In the genomic region with DNA sequence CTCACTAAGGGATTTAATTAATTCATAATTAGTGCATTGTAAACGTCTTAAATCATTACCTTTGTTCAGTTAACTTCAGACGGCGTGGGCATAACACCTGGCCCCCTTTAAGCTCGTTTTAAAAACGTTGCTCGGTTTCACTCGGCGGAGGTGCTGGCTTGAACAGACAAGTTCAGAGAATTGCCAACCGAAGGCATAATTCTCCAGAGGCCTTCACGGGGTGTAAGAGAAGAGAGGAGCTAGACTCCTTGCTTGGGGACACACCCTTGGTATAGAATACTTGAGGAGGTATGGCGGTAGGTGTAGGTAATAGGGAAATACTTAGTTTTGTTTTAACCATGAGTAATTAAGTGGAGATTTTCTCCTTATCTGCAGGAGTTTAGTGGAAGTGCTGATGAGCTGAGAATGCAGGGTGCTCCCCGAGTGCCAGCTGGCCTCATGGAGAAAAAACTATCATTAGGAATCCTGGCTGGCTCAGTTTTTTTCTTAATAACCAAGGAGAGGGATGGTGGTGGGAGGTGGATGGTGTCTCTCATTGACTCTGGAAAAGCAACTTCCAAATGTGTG, we compare ENCODE assay signal across 8 cellular contexts. TPM values are rescaled to one million over a fixed set of nuclear protein-coding genes. Genes with fewer than 3 reads are reported as not detected.
DNase-seq lines count a peak whose midpoint lies in the region; ATAC-seq, FAIRE-seq and TF ChIP-seq lines count a peak whose summit lies in the region.

No MANE protein-coding gene starts in this region.

- in situ Hi-C loops in HepG2 (cut with HindIII; ENCODE audit: extremely low pct_ligation_motif_present, low pct_unique_long_range_greater_than_20kb) = no loop called here

- H3K9ac ChIP-seq in HepG2 (ENCODE audit: insufficient read depth, low read depth, low read length) = peak overlapping the region; percentile 67; the same call in 1 of the 2 replicates

- BruUV-seq in HepG2 (replicated peaks; lab: Mats Ljungman, UMichigan) = no TSS peak

- intact Hi-C loops in HepG2 (cut with micrococcal nuclease; ENCODE audit: unreplicated experiment) = loop anchor here (10.0 kb wide), 1 partner anchor 93 kb away; no protein-coding TSS in a partner anchor
- intact Hi-C loops in right lobe of liver (cut with DNase I) = no loop called here
- intact Hi-C loops in body of pancreas (cut with DNase I) = no loop called here
- intact Hi-C loops in uterus (cut with DNase I; ENCODE audit: low total_unique reads) = no loop called here

- peaks cover 23% of the 10 kb centered on the region for H3K4me1 ChIP-seq in HepG2 (ENCODE audit: insufficient read depth, low read length)
- H3K4me1 ChIP-seq in right lobe of liver = peaks cover 0 to 6% (median 3%) of the 10 kb centered on the region in 4 donors
- no peaks in the 10 kb centered on the region for H3K4me1 ChIP-seq in body of pancreas
- H3K4me1 ChIP-seq in uterus = no peaks in the 10 kb centered on the region

- no peak for TF ChIP-seq CTCF in HepG2 (CRISPR knock-in tag; IDR thresholded peaks at IDR 0.05)
- no peak for TF ChIP-seq CTCF in right lobe of liver (IDR thresholded peaks at IDR 0.05)
- TF ChIP-seq CTCF in body of pancreas (IDR thresholded peaks at IDR 0.05) = no peak
- no peak for TF ChIP-seq CTCF in uterus (IDR thresholded peaks at IDR 0.05)

- TF ChIP-seq POLR2A in HepG2 (IDR thresholded peaks at IDR 0.05; ENCODE audit: insufficient read depth in 1 of 2, low read depth in 2 of 2, low read length in 2 of 2) (no peak), right lobe of liver (IDR thresholded peaks at IDR 0.05) (no peak), body of pancreas (IDR thresholded peaks at IDR 0.05) (no peak), uterus (IDR thresholded peaks at IDR 0.05) (no peak)

- 6% methylated on average over 12 of the region's 12 CpGs for WGBS in HepG2 (ENCODE audit: low lambda C conversion rate)
- WGBS in right lobe of liver (ENCODE audit: insufficient coverage, low coverage, low lambda C conversion rate, missing lambda C conversion rate) = 25% methylated on average over 12 of the region's 12 CpGs
- 12 to 13% methylated on average over 12 of the region's 12 CpGs for WGBS in body of pancreas, 2 donors

- ATAC-seq in HepG2 = peak; percentile 8; the same call in 1 of the 3 replicates
- no peak for ATAC-seq in right lobe of liver
- ATAC-seq in body of pancreas = peak; percentile 22
- no peak for ATAC-seq in HG03159 (IDR thresholded peaks at IDR 0.05; ENCODE audit: unreplicated experiment)

- FAIRE-seq in HepG2 (lab: Jason Lieb, UNC) = no peak

- no peaks in the 10 kb centered on the region for H3K9me3 ChIP-seq in HepG2 (ENCODE audit: low read length)
- no peaks in the 10 kb centered on the region for H3K9me3 ChIP-seq in right lobe of liver
- no peaks in the 10 kb centered on the region for H3K9me3 ChIP-seq in body of pancreas
- H3K9me3 ChIP-seq in uterus = no peaks in the 10 kb centered on the region

- no peak for TF ChIP-seq EP300 in HepG2 (IDR thresholded peaks at IDR 0.05; ENCODE audit: low read depth in 2 of 2, low read length in 2 of 2)
- no peak for TF ChIP-seq EP300 in HepG2 (CRISPR knock-in tag; IDR thresholded peaks at IDR 0.05; ENCODE audit: borderline replicate concordance)

- peak overlapping the region; percentile 80 to 84 (median 80) for H3K4me3 ChIP-seq in HepG2 (replicated peaks in 1 of 3; ENCODE audit: insufficient read depth in 1 of 3, low read depth in 2 of 3, low read length in 3 of 3)
- H3K4me3 ChIP-seq in right lobe of liver = peak overlapping the region in 1 of 3 donors; percentile 56
- H3K4me3 ChIP-seq in body of pancreas = peak overlapping the region; percentile 86 to 97
- H3K4me3 ChIP-seq in uterus = peak overlapping the region; percentile 45 to 66

- H3K79me2 ChIP-seq in HepG2 (ENCODE audit: insufficient read depth, low read length) = no peaks in the 10 kb centered on the region

- peak overlapping the region; percentile 27 for H2AFZ ChIP-seq in HepG2 (ENCODE audit: low read length)

- no peaks in the 10 kb centered on the region for H4K20me1 ChIP-seq in HepG2 (ENCODE audit: insufficient read depth, low read length)

- no peak for TF ChIP-seq RAD21 in HepG2 (CRISPR knock-in tag; IDR thresholded peaks at IDR 0.05)

- H3K27me3 ChIP-seq in HepG2 (ENCODE audit: control insufficient read depth in 1 of 2, insufficient read depth in 2 of 2, low read length in 2 of 2) (no peaks in the 10 kb centered on the region; a peak in 1 of 5 replicates), right lobe of liver (peaks cover 0 to 5% of the 10 kb centered on the region in 2 donors), body of pancreas (no peaks in the 10 kb centered on the region), uterus (no peaks in the 10 kb centered on the region)

- H3K4me2 ChIP-seq in HepG2 (ENCODE audit: low read depth, low read length) = peak overlapping the region; percentile 89

- POLR2A ChIA-PET in HepG2 (lab: Yijun Ruan, JAX) = no interaction called here

- DNase-seq in HepG2 (ENCODE audit: low spot score) = no peak
- no peak for DNase-seq in right lobe of liver
- peak in 1 of 4 donors; percentile 9 for DNase-seq in body of pancreas
- peak; percentile 15 to 17 for DNase-seq in lung microvascular endothelial cell (ENCODE audit: low read depth in 2 of 2)
- no peak for DNase-seq in uterus
- no peak for DNase-seq in MV-4-11 (lab: John Stamatoyannopoulos, UW)
- DNase-seq in inferior parietal cortex (ENCODE audit: extremely low spot score) = no peak

- CTCF ChIA-PET in HepG2 (lab: Yijun Ruan, JAX; ENCODE audit: low intra/inter-chr PET ratio, low total read pairs) = no interaction called here

- H3K27ac ChIP-seq in HepG2 (ENCODE audit: extremely low read length, insufficient read depth, low read length) (no peak overlapping the region), right lobe of liver (no peak overlapping the region), body of pancreas (peak overlapping the region in 1 of 4 donors; percentile 58), uterus (peak overlapping the region in 1 of 2 donors; percentile 34)

- H3K36me3 ChIP-seq in HepG2 (replicated peaks in 1 of 2; ENCODE audit: control insufficient read depth in 1 of 2, insufficient read depth in 2 of 2, low read length in 2 of 2) (no peaks in the 10 kb centered on the region), right lobe of liver (no peaks in the 10 kb centered on the region), body of pancreas (replicated peaks in 1 of 2; ENCODE audit: insufficient read depth in 1 of 2, low read depth in 2 of 2) (no peaks in the 10 kb centered on the region), uterus (no peaks in the 10 kb centered on the region)

RNA-seq across cellular contexts. Expression of a gene that starts 0.9 kb away (rescaled TPM):
- total RNA-seq in HepG2 (2016; rRNA removed; fragmentation: Illumina TruSeq; extraction: Trizol) (1.2 and 1.8 TPM in 2 replicates), right lobe of liver (under 1 TPM; 0.06 to 0.43 (median 0.31) TPM), body of pancreas (1 to 10 TPM; 5.3 to 6.7 TPM), lung microvascular endothelial cell (7.8 and 8.9 TPM in 2 replicates), uterus (10 to 100 TPM in 3 of 4 donors, not detected in 1; 10.2 to 24.3 (median 14.1) TPM)
- 0.51 and 0.62 TPM in 2 replicates for total RNA-seq in HepG2 (2016; cell fraction: cytosol; rRNA removed; fragmentation: Illumina TruSeq; extraction: Trizol; ENCODE audit: low read depth)
- 1.4 and 2.4 TPM in 2 replicates for total RNA-seq in HepG2 (2016; cell fraction: insoluble cytoplasmic fraction; rRNA removed; fragmentation: Illumina TruSeq; extraction: Trizol)
- total RNA-seq in HepG2 (2016; cell fraction: membrane; rRNA removed; fragmentation: Illumina TruSeq; extraction: Trizol) = 0.52 and 0.71 TPM in 2 replicates
- total RNA-seq in HepG2 (2016; cell fraction: nucleus; rRNA removed; fragmentation: Illumina TruSeq; extraction: Trizol) = 3.6 and 6.6 TPM in 2 replicates
- polyA plus RNA-seq in HepG2 (2011; rRNA removed) = 5.0 and 6.9 TPM in 2 replicates
- 2.6 and 3.1 TPM in 2 replicates for polyA plus RNA-seq in HepG2 (2011; cell fraction: cytosol; rRNA removed)
- polyA plus RNA-seq in HepG2 (2011; cell fraction: nucleus; rRNA removed) = 24.9 and 28.2 TPM in 2 replicates
- polyA plus RNA-seq in HepG2 (2012) = 2.4 and 2.6 TPM in 2 replicates
- polyA plus RNA-seq in HepG2 (2016; cell fraction: cytosol; fragmentation: Illumina TruSeq; extraction: Trizol; ENCODE audit: low read depth) = 0.12 and 0.20 TPM in 2 replicates
- polyA plus RNA-seq in HepG2 (2016; cell fraction: insoluble cytoplasmic fraction; fragmentation: Illumina TruSeq; extraction: Trizol; ENCODE audit: low read depth) = 0.68 and 1.2 TPM in 2 replicates
- 0.18 and 0.23 TPM in 2 replicates for polyA plus RNA-seq in HepG2 (2016; cell fraction: membrane; fragmentation: Illumina TruSeq; extraction: Trizol; ENCODE audit: low read depth)
- 2.5 and 3.8 TPM in 2 replicates for polyA plus RNA-seq in HepG2 (2016; cell fraction: nucleus; fragmentation: Illumina TruSeq; extraction: Trizol; ENCODE audit: insufficient read depth, low read depth)
- 6.3 and 7.9 TPM in 2 replicates for polyA minus RNA-seq in HepG2 (2011; rRNA and poly(A)+ RNA removed; ENCODE audit: low replicate concordance)
- 1.4 and 1.9 TPM in 2 replicates for polyA minus RNA-seq in HepG2 (2011; cell fraction: cytosol; rRNA and poly(A)+ RNA removed)
- 11.6 and 15.0 TPM in 2 replicates for polyA minus RNA-seq in HepG2 (2011; cell fraction: nucleus; rRNA and poly(A)+ RNA removed)

RNA-seq across cellular contexts. Expression of a gene that starts 59.6 kb away (rescaled TPM):
- total RNA-seq in HepG2 (2016; rRNA removed; fragmentation: Illumina TruSeq; extraction: Trizol) = not detected in 2 replicates
- total RNA-seq in HepG2 (2016; cell fraction: cytosol; rRNA removed; fragmentation: Illumina TruSeq; extraction: Trizol; ENCODE audit: low read depth) = not detected in 2 replicates
- total RNA-seq in HepG2 (2016; cell fraction: insoluble cytoplasmic fraction; rRNA removed; fragmentation: Illumina TruSeq; extraction: Trizol) = not detected in 2 replicates
- not detected in 2 replicates for total RNA-seq in HepG2 (2016; cell fraction: membrane; rRNA removed; fragmentation: Illumina TruSeq; extraction: Trizol)
- total RNA-seq in HepG2 (2016; cell fraction: nucleus; rRNA removed; fragmentation: Illumina TruSeq; extraction: Trizol) = not detected in 2 replicates
- not detected in 2 replicates for polyA plus RNA-seq in HepG2 (2011; rRNA removed)
- polyA plus RNA-seq in HepG2 (2011; cell fraction: cytosol; rRNA removed) = not detected in 2 replicates
- not detected in 2 replicates for polyA plus RNA-seq in HepG2 (2011; cell fraction: nucleus; rRNA removed)
- not detected in 2 replicates for polyA plus RNA-seq in HepG2 (2012)
- polyA plus RNA-seq in HepG2 (2016; cell fraction: cytosol; fragmentation: Illumina TruSeq; extraction: Trizol; ENCODE audit: low read depth) = not detected in 2 replicates
- not detected in 2 replicates for polyA plus RNA-seq in HepG2 (2016; cell fraction: insoluble cytoplasmic fraction; fragmentation: Illumina TruSeq; extraction: Trizol; ENCODE audit: low read depth)
- not detected in 2 replicates for polyA plus RNA-seq in HepG2 (2016; cell fraction: membrane; fragmentation: Illumina TruSeq; extraction: Trizol; ENCODE audit: low read depth)
- not detected in 2 replicates for polyA plus RNA-seq in HepG2 (2016; cell fraction: nucleus; fragmentation: Illumina TruSeq; extraction: Trizol; ENCODE audit: insufficient read depth, low read depth)
- polyA minus RNA-seq in HepG2 (2011; rRNA and poly(A)+ RNA removed; ENCODE audit: low replicate concordance) = not detected in 2 replicates
- polyA minus RNA-seq in HepG2 (2011; cell fraction: cytosol; rRNA and poly(A)+ RNA removed) = not detected in 2 replicates
- not detected in 2 replicates for polyA minus RNA-seq in HepG2 (2011; cell fraction: nucleus; rRNA and poly(A)+ RNA removed)
- under 1 TPM in 4 of 6 experiments, not detected in 2; 0.05 to 0.20 (median 0.16) TPM for total RNA-seq in right lobe of liver
- 1 to 10 TPM in 1 of 2 donors, not detected in 1; 1.8 TPM for total RNA-seq in body of pancreas
- total RNA-seq in lung microvascular endothelial cell = under 0.01 and 0.87 TPM in 2 replicates
- total RNA-seq in uterus = 10 to 100 TPM in 1 of 4 donors, 1 to 10 TPM in 3; 2.6 to 11.8 (median 6.9) TPM

Comparison
In these comparisons a context has a peak if more than half of its experiments do, and no peak if none do; other contexts are left out.
1. ATAC-seq: peak in HepG2 (single experiment) and body of pancreas (single experiment); none in right lobe of liver (0 of 4) and HG03159 (single experiment).
2. DNase-seq: peak in lung microvascular endothelial cell (2 of 2); none in HepG2 (single experiment), right lobe of liver (0 of 3), uterus (0 of 2), MV-4-11 (single experiment) and inferior parietal cortex (single experiment).